In genomic region chr2:231387904-231388724, GRCh38 we compare ENCODE assay signal across 9 cellular contexts. TPM values are rescaled to one million over a fixed set of nuclear protein-coding genes. Genes with fewer than 3 reads are reported as not detected.
DNase-seq lines count a peak whose midpoint lies in the region; ATAC-seq and TF ChIP-seq lines count a peak whose summit lies in the region.
"Had no signal": no experiment of that assay in that cellular context is flagged by ENCODE, and none has a peak within 500 bp of the region (broad histone marks: within the 10 kb centered on the region; RNA-seq: fewer than 3 reads in every experiment).

No MANE protein-coding gene starts in this region.

- peaks cover 9% of the 10 kb centered on the region for H3K4me1 Mint-ChIP-seq in stimulated activated effector memory CD8-positive, alpha-beta T cell treated with anti-CD3 and anti-CD28 coated beads, Interleukin-12 subunit alpha, Interleukin-12 subunit beta, amount 100 ng/mL, for 72 hours

- no peak for TF ChIP-seq POLR2A in prostate gland (IDR thresholded peaks at IDR 0.05)

- in situ Hi-C loops in GM13976 (cut with MboI; ENCODE audit: low sequenced_read_pairs, unreplicated experiment) = no loop called here

- no peak for TF ChIP-seq CTCF in prostate gland (IDR thresholded peaks at IDR 0.05)
- no peak for TF ChIP-seq CTCF in BE2C (IDR thresholded peaks at IDR 0.05; ENCODE audit: low read depth, low read length)
- no peak for TF ChIP-seq CTCF in GM13976 (IDR thresholded peaks at IDR 0.05; ENCODE audit: borderline replicate concordance, control extremely low read depth, extremely low read depth, insufficient read depth, missing control alignments)

- H3K27ac ChIP-seq in prostate gland = no peak overlapping the region

- no peak for ATAC-seq in stimulated activated effector memory CD8-positive, alpha-beta T cell treated with anti-CD3 and anti-CD28 coated beads, Interleukin-12 subunit alpha, Interleukin-12 subunit beta, amount 100 ng/mL, for 72 hours
- no peak for ATAC-seq in GM18517 (IDR thresholded peaks at IDR 0.05; ENCODE audit: unreplicated experiment)

- DNase-seq in HT-29 (ENCODE audit: low spot score) (peak; percentile 47), anterior cingulate cortex (lab: John Stamatoyannopoulos, UW) (peak in 57 of 58 donors; percentile 32 to 99 (median 89)), hypothalamus (lab: John Stamatoyannopoulos, UW) (peak; percentile 32 to 97 (median 89)), prostate gland (ENCODE audit: low spot score) (no peak), BE2C (no peak), GM13976 (ENCODE audit: low spot score) (no peak)
- DNase-seq in stimulated activated effector memory CD8-positive, alpha-beta T cell treated with anti-CD3 and anti-CD28 coated beads, Interleukin-12 subunit alpha, Interleukin-12 subunit beta, amount 100 ng/mL, for 72 hours (ENCODE audit: low spot score in 2 of 2) = no peak
- DNase-seq: NCI-H1436 had no signal

- WGBS in prostate gland = 50% methylated on average over 26 of the region's 26 CpGs

- H3K9me3 ChIP-seq in prostate gland (no peaks in the 10 kb centered on the region), BE2C (no peaks in the 10 kb centered on the region)

- H3K4me3 Mint-ChIP-seq in stimulated activated effector memory CD8-positive, alpha-beta T cell treated with anti-CD3 and anti-CD28 coated beads, Interleukin-12 subunit alpha, Interleukin-12 subunit beta, amount 100 ng/mL, for 72 hours = no peak overlapping the region

- peak overlapping the region; percentile 43 for H3K27ac Mint-ChIP-seq in stimulated activated effector memory CD8-positive, alpha-beta T cell treated with anti-CD3 and anti-CD28 coated beads, Interleukin-12 subunit alpha, Interleukin-12 subunit beta, amount 100 ng/mL, for 72 hours

- no peak overlapping the region for H3K4me3 ChIP-seq in prostate gland
- no peak overlapping the region for H3K4me3 ChIP-seq in BE2C (ENCODE audit: low read depth, low read length)

- intact Hi-C loops in prostate gland (cut with DNase I) = no loop called here

- no peaks in the 10 kb centered on the region for H3K36me3 Mint-ChIP-seq in stimulated activated effector memory CD8-positive, alpha-beta T cell treated with anti-CD3 and anti-CD28 coated beads, Interleukin-12 subunit alpha, Interleukin-12 subunit beta, amount 100 ng/mL, for 72 hours

- H3K36me3 ChIP-seq in prostate gland (no peaks in the 10 kb centered on the region), BE2C (no peaks in the 10 kb centered on the region)

- no peaks in the 10 kb centered on the region for H3K27me3 ChIP-seq in prostate gland (replicated peaks; ENCODE audit: insufficient read depth)
- H3K27me3 ChIP-seq in BE2C = no peaks in the 10 kb centered on the region

- H3K4me1 ChIP-seq in prostate gland (replicated peaks) (no peaks in the 10 kb centered on the region), BE2C (peaks cover 26% of the 10 kb centered on the region)

- H3K9me3 Mint-ChIP-seq in stimulated activated effector memory CD8-positive, alpha-beta T cell treated with anti-CD3 and anti-CD28 coated beads, Interleukin-12 subunit alpha, Interleukin-12 subunit beta, amount 100 ng/mL, for 72 hours = peaks cover 3% of the 10 kb centered on the region

RNA-seq across cellular contexts. Expression of gene B3GNT7, which starts 7.4 kb away (rescaled TPM):
- total RNA-seq in HT-29 (2014; rRNA removed; shearing (Covaris generic)) = 3.2 and 3.6 TPM in 2 replicates
- 1 to 10 TPM; 2.1 to 7.4 TPM for total RNA-seq in prostate gland
- not detected for polyA plus RNA-seq in BE2C (2012; ENCODE audit: insufficient read depth, insufficient read length, low read depth)

Comparison
In these comparisons a context has a peak if more than half of its experiments do, and no peak if none do; other contexts are left out.
1. DNase-seq: peak in HT-29 (single experiment), anterior cingulate cortex (57 of 58) and hypothalamus (51 of 51); none in stimulated activated effector memory CD8-positive, alpha-beta T cell treated with anti-CD3 and anti-CD28 coated beads, Interleukin-12 subunit alpha, Interleukin-12 subunit beta, amount 100 ng/mL, for 72 hours (0 of 2), prostate gland (single experiment), BE2C (single experiment) and GM13976 (single experiment).